ENCODE assay signal across 14 cellular contexts in the genomic region with DNA sequence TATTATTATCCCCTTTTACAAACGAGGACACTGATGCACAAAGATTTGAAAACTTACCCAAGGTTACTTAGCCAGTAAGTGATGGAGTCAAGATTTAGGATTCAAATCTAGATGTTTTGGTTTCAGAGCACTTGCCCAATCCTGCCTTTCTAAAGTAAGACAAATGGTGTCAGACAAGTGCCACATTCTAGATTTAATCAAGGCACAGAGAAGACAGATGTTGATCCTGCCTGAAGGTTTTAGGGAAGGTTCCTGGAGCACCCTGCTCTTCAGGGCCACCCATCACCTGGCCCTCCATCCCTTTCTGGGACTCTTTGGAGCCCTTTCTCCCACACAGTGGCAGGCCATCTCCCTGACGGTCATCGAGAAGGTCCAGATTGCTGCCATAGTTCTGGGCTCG. TPM values are rescaled to one million over a fixed set of nuclear protein-coding genes. Genes with fewer than 3 reads are reported as not detected.
DNase-seq lines count a peak whose midpoint lies in the region; ATAC-seq and TF ChIP-seq lines count a peak whose summit lies in the region.
"Had no signal": no experiment of that assay in that cellular context is flagged by ENCODE, and none has a peak within 500 bp of the region (broad histone marks: within the 10 kb centered on the region; RNA-seq: fewer than 3 reads in every experiment).

No MANE protein-coding gene starts in this region.

- H3K79me2 ChIP-seq in neural progenitor cell (ENCODE audit: low read depth), result no peaks in the 10 kb centered on the region

- TF ChIP-seq CTCF in CD4-positive, alpha-beta T cell (IDR thresholded peaks at IDR 0.05), result no peak
- TF ChIP-seq CTCF in brain (conservative IDR thresholded peaks at IDR 0.05) (no peak), neural progenitor cell (IDR thresholded peaks at IDR 0.05) (no peak)

- CTCF ChIA-PET in CD4-positive, alpha-beta T cell (lab: Charles Lee), result interaction anchor here (2.2 kb wide), 1 partner anchor 13 kb away, joined by 15 read pairs; the partner anchor contains the start of gene TSPAN31

- peaks cover 50% of the 10 kb centered on the region for H3K4me1 Mint-ChIP-seq in activated T-cell treated with anti-CD3 and anti-CD28 coated beads, Interleukin-2, amount 50 U/mL, for 72 hours (ENCODE audit: low read depth)
- H3K4me1 Mint-ChIP-seq in CD4-positive, alpha-beta T cell (ENCODE audit: low read depth), result peaks cover 47% of the 10 kb centered on the region
- peaks cover 42% of the 10 kb centered on the region for H3K4me1 Mint-ChIP-seq in brain
- peaks cover 31% of the 10 kb centered on the region for H3K4me1 Mint-ChIP-seq in neural progenitor cell
- peaks cover 36 to 68% of the 10 kb centered on the region in 2 donors for H3K4me1 Mint-ChIP-seq in stimulated activated naive B cell treated with anti-CD40 and anti-IgM and Interleukin-4, amounts not matched to agents 10 μg/mL and 1 μg/mL and 100 μg/mL, for 72 hours

- H3K27ac ChIP-seq in CD4-positive, alpha-beta T cell (ENCODE audit: low read depth, low read length), result no peak overlapping the region
- H3K27ac ChIP-seq in neural progenitor cell, result no peak overlapping the region
- H3K27ac ChIP-seq: BLaER1 treated with 17β-estradiol and CSF1 and Interleukin-3, amounts not matched to agents 10 nM and 100 nM; GM23248; HL-60 had no signal

- H3K9ac ChIP-seq in neural progenitor cell, result no peak overlapping the region
- H3K9ac ChIP-seq: BLaER1 treated with 17β-estradiol and CSF1 and Interleukin-3, amounts not matched to agents 10 nM and 100 nM; GM23248 had no signal

- H3K4me3 ChIP-seq in neural progenitor cell, result no peak overlapping the region
- H3K4me3 ChIP-seq: BLaER1 treated with 17β-estradiol and CSF1 and Interleukin-3, amounts not matched to agents 10 nM and 100 nM; GM23248; HAP-1 had no signal

- H3K27me3 ChIP-seq in CD4-positive, alpha-beta T cell (ENCODE audit: control insufficient read depth, insufficient read depth, low read length), result no peaks in the 10 kb centered on the region
- H3K27me3 ChIP-seq in neural progenitor cell, result peaks cover 40% of the 10 kb centered on the region

- POLR2A ChIA-PET in CD4-positive, alpha-beta T cell (lab: Charles Lee), result no interaction called here

- no peak overlapping the region for H3K27ac Mint-ChIP-seq in activated T-cell treated with anti-CD3 and anti-CD28 coated beads, Interleukin-2, amount 50 U/mL, for 72 hours
- no peak overlapping the region for H3K27ac Mint-ChIP-seq in CD4-positive, alpha-beta T cell
- no peak overlapping the region for H3K27ac Mint-ChIP-seq in brain
- H3K27ac Mint-ChIP-seq in neural progenitor cell, result no peak overlapping the region
- H3K27ac Mint-ChIP-seq in stimulated activated naive B cell treated with anti-CD40 and anti-IgM and Interleukin-4, amounts not matched to agents 10 μg/mL and 1 μg/mL and 100 μg/mL, for 72 hours, result no peak overlapping the region

- intact Hi-C loops in CD4-positive, alpha-beta T cell (cut with DNase I, micrococcal nuclease), result loop anchor here (1.0 to 5.0 kb wide), 3 partner anchors 23 to 147 kb away; no protein-coding TSS in a partner anchor

- H3K27me3 Mint-ChIP-seq in activated T-cell treated with anti-CD3 and anti-CD28 coated beads, Interleukin-2, amount 50 U/mL, for 72 hours (ENCODE audit: low read depth), result no peaks in the 10 kb centered on the region
- H3K27me3 Mint-ChIP-seq in CD4-positive, alpha-beta T cell, result no peaks in the 10 kb centered on the region
- H3K27me3 Mint-ChIP-seq in brain, result peaks cover 18% of the 10 kb centered on the region
- H3K27me3 Mint-ChIP-seq in neural progenitor cell (ENCODE audit: insufficient read depth, low read depth), result peaks cover 35% of the 10 kb centered on the region
- H3K27me3 Mint-ChIP-seq in stimulated activated naive B cell treated with anti-CD40 and anti-IgM and Interleukin-4, amounts not matched to agents 10 μg/mL and 1 μg/mL and 100 μg/mL, for 72 hours, result no peaks in the 10 kb centered on the region

- no peak overlapping the region for H3K4me2 ChIP-seq in neural progenitor cell

- peak; percentile 15 for DNase-seq in activated T-cell treated with anti-CD3 and anti-CD28 coated beads, Interleukin-2, amount 50 U/mL, for 1 hour
- DNase-seq in activated T-cell treated with anti-CD3 and anti-CD28 coated beads, Interleukin-2, amount 50 U/mL, for 72 hours, result no peak
- no peak for DNase-seq in CD4-positive, alpha-beta T cell
- DNase-seq in neural progenitor cell (ENCODE audit: low spot score), result no peak
- no peak for DNase-seq in central memory CD4-positive, alpha-beta T cell
- DNase-seq in stimulated activated naive B cell treated with anti-CD40 and anti-IgM and Interleukin-4, amounts not matched to agents 10 μg/mL and 1 μg/mL and 100 μg/mL, for 72 hours, result no peak
- DNase-seq in NCI-H1694 (lab: John Stamatoyannopoulos, UW), result no peak
- DNase-seq: 8988T, Caco-2, GM23248 had no signal

- no peaks in the 10 kb centered on the region for H3K9me3 Mint-ChIP-seq in activated T-cell treated with anti-CD3 and anti-CD28 coated beads, Interleukin-2, amount 50 U/mL, for 72 hours
- no peaks in the 10 kb centered on the region for H3K9me3 Mint-ChIP-seq in CD4-positive, alpha-beta T cell
- peaks cover 0 to 6% (median 0%) of the 10 kb centered on the region in 5 experiments for H3K9me3 Mint-ChIP-seq in brain
- peaks cover 3% of the 10 kb centered on the region for H3K9me3 Mint-ChIP-seq in neural progenitor cell
- H3K9me3 Mint-ChIP-seq in stimulated activated naive B cell treated with anti-CD40 and anti-IgM and Interleukin-4, amounts not matched to agents 10 μg/mL and 1 μg/mL and 100 μg/mL, for 72 hours, result no peaks in the 10 kb centered on the region

- no peaks in the 10 kb centered on the region for H3K9me3 ChIP-seq in CD4-positive, alpha-beta T cell (ENCODE audit: control insufficient read depth, low read length)
- H3K9me3 ChIP-seq in neural progenitor cell (ENCODE audit: low read depth), result no peaks in the 10 kb centered on the region
- H3K9me3 ChIP-seq: BLaER1 treated with 17β-estradiol and CSF1 and Interleukin-3, amounts not matched to agents 10 nM and 100 nM; Caco-2; HAP-1 had no signal

- no peak for ATAC-seq in activated T-cell treated with anti-CD3 and anti-CD28 coated beads, Interleukin-2, amount 50 U/mL, for 72 hours (replicated peaks in 1 of 2)
- no peak for ATAC-seq in CD4-positive, alpha-beta T cell (ENCODE audit: poor library complexity)
- no peak for ATAC-seq in stimulated activated naive B cell treated with anti-CD40 and anti-IgM and Interleukin-4, amounts not matched to agents 10 μg/mL and 1 μg/mL and 100 μg/mL, for 72 hours (replicated peaks)

- H3K36me3 Mint-ChIP-seq in activated T-cell treated with anti-CD3 and anti-CD28 coated beads, Interleukin-2, amount 50 U/mL, for 72 hours (ENCODE audit: insufficient read depth in 2 of 2), result peaks cover 6 to 11% of the 10 kb centered on the region in 2 donors
- peaks cover 38% of the 10 kb centered on the region for H3K36me3 Mint-ChIP-seq in CD4-positive, alpha-beta T cell (ENCODE audit: low read depth)
- H3K36me3 Mint-ChIP-seq in brain, result peaks cover 21% of the 10 kb centered on the region
- H3K36me3 Mint-ChIP-seq in neural progenitor cell, result peaks cover 11% of the 10 kb centered on the region
- H3K36me3 Mint-ChIP-seq in stimulated activated naive B cell treated with anti-CD40 and anti-IgM and Interleukin-4, amounts not matched to agents 10 μg/mL and 1 μg/mL and 100 μg/mL, for 72 hours, result peaks cover 16 to 30% of the 10 kb centered on the region in 2 donors

- peaks cover 24% of the 10 kb centered on the region for H3K4me1 ChIP-seq in neural progenitor cell

- no peak overlapping the region for H2AFZ ChIP-seq in neural progenitor cell (replicated peaks)
- H2AFZ ChIP-seq: GM23248 had no signal

- H3K4me3 Mint-ChIP-seq in activated T-cell treated with anti-CD3 and anti-CD28 coated beads, Interleukin-2, amount 50 U/mL, for 72 hours, result no peak overlapping the region
- peak overlapping the region; percentile 12 for H3K4me3 Mint-ChIP-seq in CD4-positive, alpha-beta T cell
- peak overlapping the region; percentile 7 to 87 (median 59) for H3K4me3 Mint-ChIP-seq in brain
- H3K4me3 Mint-ChIP-seq in neural progenitor cell, result peak overlapping the region; percentile 27
- H3K4me3 Mint-ChIP-seq in stimulated activated naive B cell treated with anti-CD40 and anti-IgM and Interleukin-4, amounts not matched to agents 10 μg/mL and 1 μg/mL and 100 μg/mL, for 72 hours, result no peak overlapping the region

- peaks cover 67% of the 10 kb centered on the region for H4K20me1 ChIP-seq in neural progenitor cell (ENCODE audit: low read depth)

- peaks cover 36% of the 10 kb centered on the region for H3F3A ChIP-seq in neural progenitor cell (ENCODE audit: low read depth)

- no peaks in the 10 kb centered on the region for H3K36me3 ChIP-seq in neural progenitor cell

RNA-seq across cellular contexts. Expression of gene MARCHF9, which starts 2.9 kb away (rescaled TPM):
- 10 to 100 TPM; 30.2 to 32.9 TPM for total RNA-seq in activated T-cell treated with anti-CD3 and anti-CD28 coated beads, Interleukin-2, amount 50 U/mL, for 72 hours
- 10 to 100 TPM; 39.9 to 40.8 TPM for total RNA-seq in CD4-positive, alpha-beta T cell
- polyA plus RNA-seq in brain (ENCODE audit: insufficient read depth, low read depth, low replicate concordance), result 26.0 TPM
- 8.1 and 11.9 TPM in 2 replicates for total RNA-seq in neural progenitor cell (ENCODE audit: low replicate concordance)

RNA-seq across cellular contexts. Expression of gene CDK4, which starts 5.7 kb away (rescaled TPM):
- total RNA-seq in activated T-cell treated with anti-CD3 and anti-CD28 coated beads, Interleukin-2, amount 50 U/mL, for 72 hours, result 100 to 1,000 TPM; 150 to 154 TPM
- total RNA-seq in CD4-positive, alpha-beta T cell, result 10 to 100 TPM in 1 of 2 experiments, 1 to 10 TPM in 1; 8.7 to 10.8 TPM
- 240 TPM for polyA plus RNA-seq in brain (ENCODE audit: insufficient read depth, low read depth, low replicate concordance)
- total RNA-seq in neural progenitor cell (ENCODE audit: low replicate concordance), result 169 and 348 TPM in 2 replicates

RNA-seq across cellular contexts. Expression of gene CYP27B1, which starts 9.1 kb away (rescaled TPM):
- 10 to 100 TPM; 11.1 to 14.7 TPM for total RNA-seq in activated T-cell treated with anti-CD3 and anti-CD28 coated beads, Interleukin-2, amount 50 U/mL, for 72 hours
- 1 to 10 TPM; 1.0 to 1.4 TPM for total RNA-seq in CD4-positive, alpha-beta T cell
- polyA plus RNA-seq in brain (ENCODE audit: insufficient read depth, low read depth, low replicate concordance), result not detected
- total RNA-seq in neural progenitor cell (ENCODE audit: low replicate concordance), result 0.17 and 0.99 TPM in 2 replicates

RNA-seq across cellular contexts. Expression of gene TSPAN31, which starts 12.9 kb away (rescaled TPM):
- total RNA-seq in activated T-cell treated with anti-CD3 and anti-CD28 coated beads, Interleukin-2, amount 50 U/mL, for 72 hours, result 10 to 100 TPM; 18.2 to 19.6 TPM
- 10 to 100 TPM; 10.3 to 10.7 TPM for total RNA-seq in CD4-positive, alpha-beta T cell
- polyA plus RNA-seq in brain (ENCODE audit: insufficient read depth, low read depth, low replicate concordance), result 38.4 TPM
- 57.6 and 61.3 TPM in 2 replicates for total RNA-seq in neural progenitor cell (ENCODE audit: low replicate concordance)

RNA-seq across cellular contexts. Expression of gene METTL1, which starts 14.1 kb away (rescaled TPM):
- 10 to 100 TPM; 18.7 TPM for total RNA-seq in activated T-cell treated with anti-CD3 and anti-CD28 coated beads, Interleukin-2, amount 50 U/mL, for 72 hours
- 10 to 100 TPM in 1 of 2 experiments, 1 to 10 TPM in 1; 9.3 to 12.0 TPM for total RNA-seq in CD4-positive, alpha-beta T cell
- polyA plus RNA-seq in brain (ENCODE audit: insufficient read depth, low read depth, low replicate concordance), result 11.5 TPM
- 4.5 and 5.6 TPM in 2 replicates for total RNA-seq in neural progenitor cell (ENCODE audit: low replicate concordance)

Comparison
In these comparisons a context has a peak if more than half of its experiments do, and no peak if none do; other contexts are left out.
1. H3K4me3 Mint-ChIP-seq: peak in CD4-positive, alpha-beta T cell (single experiment), brain (5 of 5) and neural progenitor cell (single experiment); none in activated T-cell treated with anti-CD3 and anti-CD28 coated beads, Interleukin-2, amount 50 U/mL, for 72 hours (0 of 2) and stimulated activated naive B cell treated with anti-CD40 and anti-IgM and Interleukin-4, amounts not matched to agents 10 μg/mL and 1 μg/mL and 100 μg/mL, for 72 hours (0 of 2).
2. RNA of gene CDK4, which starts 5.7 kb away (total RNA-seq): 169 to 348 TPM in neural progenitor cell and 150 to 154 TPM in activated T-cell treated with anti-CD3 and anti-CD28 coated beads, Interleukin-2, amount 50 U/mL, for 72 hours; 8.7 to 10.8 TPM in CD4-positive, alpha-beta T cell; every median in the first group is over 10 times any median in the second.